ENCODE assay signal across 14 cellular contexts in genomic region chr10:9296206-9296605, GRCh38.
DNase-seq lines count a peak whose midpoint lies in the region; TF ChIP-seq lines count a peak whose summit lies in the region.
"Had no signal": no experiment of that assay in that cellular context is flagged by ENCODE, and none has a peak within 500 bp of the region (broad histone marks: within the 10 kb centered on the region; RNA-seq: fewer than 3 reads in every experiment).

No MANE protein-coding gene starts in this region.

- no peak overlapping the region for H3K4me3 ChIP-seq in AG10803 (ENCODE audit: low read length)
- no peak overlapping the region for H3K4me3 ChIP-seq in fibroblast of mammary gland (ENCODE audit: control insufficient read depth, low read depth, low read length)

- intact Hi-C loops in activated T-helper 1 cell treated with anti-CD3 and anti-CD28 coated beads, Interleukin-12 subunit alpha, Interleukin-12 subunit beta, Interleukin-2, Interleukin-4 antibody, amounts not matched to agents 30 ng/mL and 10 ng/mL and 1 ng/mL, durations not matched to agents 14 hours and 24 hours and 36 hours (cut with micrococcal nuclease): loop anchor here (10.0 kb wide), 1 partner anchor 1161 kb away; no protein-coding TSS in a partner anchor

- H3K4me3 Mint-ChIP-seq in activated T-helper 1 cell treated with anti-CD3 and anti-CD28 coated beads, Interleukin-12 subunit alpha, Interleukin-12 subunit beta, Interleukin-2, Interleukin-4 antibody, amounts not matched to agents 30 ng/mL and 10 ng/mL and 1 ng/mL, durations not matched to agents 14 hours and 24 hours and 36 hours: no peak overlapping the region
- H3K4me3 Mint-ChIP-seq: T-cell had no signal

- H3K4me1 Mint-ChIP-seq in activated T-helper 1 cell treated with anti-CD3 and anti-CD28 coated beads, Interleukin-12 subunit alpha, Interleukin-12 subunit beta, Interleukin-2, Interleukin-4 antibody, amounts not matched to agents 30 ng/mL and 10 ng/mL and 1 ng/mL, durations not matched to agents 14 hours and 24 hours and 36 hours (ENCODE audit: low read depth): peaks cover 17% of the 10 kb centered on the region

- H3K9me3 Mint-ChIP-seq in activated T-helper 1 cell treated with anti-CD3 and anti-CD28 coated beads, Interleukin-12 subunit alpha, Interleukin-12 subunit beta, Interleukin-2, Interleukin-4 antibody, amounts not matched to agents 30 ng/mL and 10 ng/mL and 1 ng/mL, durations not matched to agents 14 hours and 24 hours and 36 hours: peaks cover 4% of the 10 kb centered on the region
- H3K9me3 Mint-ChIP-seq: T-cell had no signal

- peaks cover 3% of the 10 kb centered on the region for H3K27me3 Mint-ChIP-seq in activated T-helper 1 cell treated with anti-CD3 and anti-CD28 coated beads, Interleukin-12 subunit alpha, Interleukin-12 subunit beta, Interleukin-2, Interleukin-4 antibody, amounts not matched to agents 30 ng/mL and 10 ng/mL and 1 ng/mL, durations not matched to agents 14 hours and 24 hours and 36 hours (ENCODE audit: insufficient read depth)

- no peaks in the 10 kb centered on the region for H3K36me3 Mint-ChIP-seq in activated T-helper 1 cell treated with anti-CD3 and anti-CD28 coated beads, Interleukin-12 subunit alpha, Interleukin-12 subunit beta, Interleukin-2, Interleukin-4 antibody, amounts not matched to agents 30 ng/mL and 10 ng/mL and 1 ng/mL, durations not matched to agents 14 hours and 24 hours and 36 hours (ENCODE audit: low read depth)
- H3K36me3 Mint-ChIP-seq: T-cell had no signal

- TF ChIP-seq CTCF in AG10803 (conservative IDR thresholded peaks at IDR 0.05; ENCODE audit: low read length) (no peak), fibroblast of mammary gland (conservative IDR thresholded peaks at IDR 0.05; ENCODE audit: control insufficient read depth, insufficient read depth, low read depth, low read length) (no peak)

- DNase-seq in AG10803 (ENCODE audit: low read depth): peak; percentile 34
- peak; percentile 4 for DNase-seq in HCEC 1CT
- peak; percentile 21 for DNase-seq in NCI-H1048 (lab: John Stamatoyannopoulos, UW)
- peak; percentile 31 for DNase-seq in fibroblast of mammary gland (ENCODE audit: low read depth)
- DNase-seq in stimulated activated CD4-positive, alpha-beta T cell treated with anti-CD3 and anti-CD28 coated beads, Interleukin-4, amount 100 ng/mL, for 1 hour: no peak
- DNase-seq in activated T-helper 1 cell treated with anti-CD3 and anti-CD28 coated beads, Interleukin-12 subunit alpha, Interleukin-12 subunit beta, Interleukin-2, Interleukin-4 antibody, amounts not matched to agents 30 ng/mL and 10 ng/mL and 1 ng/mL, durations not matched to agents 14 hours and 24 hours and 36 hours (ENCODE audit: low spot score): no peak
- no peak for DNase-seq in SIG-M5 (lab: John Stamatoyannopoulos, UW)
- no peak for DNase-seq in COR-L47 (lab: John Stamatoyannopoulos, UW)
- DNase-seq: NCI-H1436 treated with DMSO at 0.1 percent for 48 hours, NCI-H2029 treated with DMSO at 0.1 percent for 48 hours, NCI-H510A, Right ventricle myocardium superior, SK-N-SH, T-cell had no signal

- H3K27ac Mint-ChIP-seq in activated T-helper 1 cell treated with anti-CD3 and anti-CD28 coated beads, Interleukin-12 subunit alpha, Interleukin-12 subunit beta, Interleukin-2, Interleukin-4 antibody, amounts not matched to agents 30 ng/mL and 10 ng/mL and 1 ng/mL, durations not matched to agents 14 hours and 24 hours and 36 hours: no peak overlapping the region
- H3K27ac Mint-ChIP-seq: T-cell had no signal

Comparison
In these comparisons a context has a peak if more than half of its experiments do, and no peak if none do; other contexts are left out.
1. DNase-seq: peak in AG10803 (single experiment), HCEC 1CT (single experiment), NCI-H1048 (single experiment) and fibroblast of mammary gland (single experiment); none in stimulated activated CD4-positive, alpha-beta T cell treated with anti-CD3 and anti-CD28 coated beads, Interleukin-4, amount 100 ng/mL, for 1 hour (single experiment), activated T-helper 1 cell treated with anti-CD3 and anti-CD28 coated beads, Interleukin-12 subunit alpha, Interleukin-12 subunit beta, Interleukin-2, Interleukin-4 antibody, amounts not matched to agents 30 ng/mL and 10 ng/mL and 1 ng/mL, durations not matched to agents 14 hours and 24 hours and 36 hours (single experiment), SIG-M5 (single experiment) and COR-L47 (single experiment).